Comparison of ENCODE assay signal across 1 cellular context in genomic region chr1:18903313-18903671, GRCh38.
TF ChIP-seq lines count a peak whose summit lies in the region.

No MANE protein-coding gene starts in this region.

TF ChIP-seq in K562, 482 proteins besides CTCF, POLR2A, EP300 and RAD21 (continued from another document):
- TF ChIP-seq ZNF592 (IDR thresholded peaks at IDR 0.05) (0 out of 2 replicates have a peak, but pooled peaks have one; percentile 18), CAMTA2 (CRISPR knock-in tag; conservative IDR thresholded peaks at IDR 0.05) (no peak), NFIX (CRISPR knock-in tag; IDR thresholded peaks at IDR 0.05; ENCODE audit: low read depth) (no peak), ZMIZ1 (IDR thresholded peaks at IDR 0.05; ENCODE audit: low read depth in 2 of 2, low read length in 2 of 2) (no peak), SRSF9 (IDR thresholded peaks at IDR 0.05; ENCODE audit: borderline replicate concordance, low read depth, low read length) (no peak)
TF ChIP-seq in K562: peak in this region for 9.
